ENCODE assay signal across 19 cellular contexts in genomic region chr12:45431153-45431552, GRCh38.
"Had no signal": no experiment of that assay in that cellular context is flagged by ENCODE, and none has a peak within 500 bp of the region (broad histone marks: within the 10 kb centered on the region; RNA-seq: fewer than 3 reads in every experiment).

No MANE protein-coding gene starts in this region.

- H3K27ac ChIP-seq: foreskin keratinocyte, tibial artery, VCaP had no signal

- ATAC-seq: activated CD4-positive, CD25-positive, alpha-beta regulatory T cell treated with anti-CD3 and anti-CD28 coated beads, Interleukin-2, amount 50 U/mL, for 24 hours; activated T-cell treated with anti-CD3 and anti-CD28 coated beads, Interleukin-2, amount 50 U/mL, for 72 hours; foreskin keratinocyte; stimulated activated effector memory CD8-positive, alpha-beta T cell treated with anti-CD3 and anti-CD28 coated beads, Interleukin-12 subunit alpha, Interleukin-12 subunit beta, amount 100 ng/mL, for 72 hours; stimulated activated naive CD8-positive, alpha-beta T cell treated with anti-CD3 and anti-CD28 coated beads, Interleukin-15, amount 100 ng/mL, for 72 hours had no signal

- DNase-seq: activated CD4-positive, alpha-beta memory T cell treated with anti-CD3 and anti-CD28 coated beads, Interleukin-2, amount 10 ng/mL, durations not matched to agents 7 days and 5 days; activated CD4-positive, alpha-beta T cell treated with anti-CD3 and anti-CD28 coated beads, Interleukin-2, amount 10 ng/mL, durations not matched to agents 24 days and 14 days; activated effector memory CD4-positive, alpha-beta T cell treated with Interleukin-2 at 50 U/mL for 16 hours; activated naive CD4-positive, alpha-beta T cell treated with anti-CD3 and anti-CD28 coated beads, Interleukin-2, amount 10 ng/mL, durations not matched to agents 7 days and 5 days; activated T-cell treated with anti-CD3 and anti-CD28 coated beads, Interleukin-2, amount 50 U/mL, for 72 hours; effector CD4-positive, alpha-beta T cell; foreskin keratinocyte; kidney; naive B cell; posterior cingulate gyrus; small intestine; stimulated activated CD4-positive, alpha-beta T cell treated with anti-CD3 and anti-CD28 coated beads, Interleukin-2, amount 100 ng/mL, for 24 hours; stimulated activated naive CD8-positive, alpha-beta T cell treated with anti-CD3 and anti-CD28 coated beads, Interleukin-15, amount 100 ng/mL, for 72 hours; T1000; tibial artery had no signal

- H3K9me3 ChIP-seq: tibial artery had no signal

- H3K4me3 ChIP-seq: lung, tibial artery had no signal

- H3K4me1 ChIP-seq: foreskin keratinocyte, tibial artery had no signal

- H3K27me3 ChIP-seq: foreskin keratinocyte, tibial artery had no signal
